In genomic region chr5:141430332-141431113, GRCh38 we compare ENCODE assay signal across 8 cellular contexts. TPM values are rescaled to one million over a fixed set of nuclear protein-coding genes. Genes with fewer than 3 reads are reported as not detected.
A peak's percentile ranks its signal among the peaks of the same experiment; 100 is the strongest.
DNase-seq lines count a peak whose midpoint lies in the region; FAIRE-seq and TF ChIP-seq lines count a peak whose summit lies in the region.

PCDHGA12 (plus strand) TSS chr5:141430507; CDS start chr5:141430760, 253 bp downstream.

- peaks cover 2% of the 10 kb centered on the region for H3K9me3 ChIP-seq in osteoblast (ENCODE audit: low read depth, low read length)

- peaks cover 44% of the 10 kb centered on the region for H3K36me3 Mint-ChIP-seq in type B pancreatic cell

- peaks cover 16% of the 10 kb centered on the region for H3K9me3 Mint-ChIP-seq in type B pancreatic cell

- peak within 1 kb of the TSS; percentile 59 for H2AFZ ChIP-seq in osteoblast (ENCODE audit: low read length)

- peaks cover 3% of the 10 kb centered on the region for H3K36me3 ChIP-seq in osteoblast (ENCODE audit: insufficient read depth, low read length)

- peak within 1 kb of the TSS; percentile 26 for H3K4me3 ChIP-seq in HFF-Myc (replicated peaks; ENCODE audit: low read depth, low read length)
- H3K4me3 ChIP-seq in osteoblast (ENCODE audit: insufficient read depth, low read length): peak within 1 kb of the TSS; percentile 65

- no peak within 1 kb of the TSS for H3K4me3 Mint-ChIP-seq in type B pancreatic cell

- peak; percentile 61 for TF ChIP-seq CTCF in GM13977 (IDR thresholded peaks at IDR 0.05; ENCODE audit: extremely low read depth, insufficient read depth, missing control alignments)
- peak; percentile 49 for TF ChIP-seq CTCF in HFF-Myc (IDR thresholded peaks at IDR 0.05; ENCODE audit: low read depth, low read length, missing control alignments)
- TF ChIP-seq CTCF in osteoblast (IDR thresholded peaks at IDR 0.05; ENCODE audit: extremely low read depth, low read depth, low read length): peak; percentile 94
- TF ChIP-seq CTCF in type B pancreatic cell (conservative IDR thresholded peaks at IDR 0.05): no peak

- H3K27ac ChIP-seq in osteoblast (ENCODE audit: low read depth, low read length): peak within 1 kb of the TSS; percentile 46

- H3K27ac Mint-ChIP-seq in type B pancreatic cell: no peak within 1 kb of the TSS

- in situ Hi-C loops in GM13977 (cut with MboI; ENCODE audit: low pct_unique_long_range_greater_than_20kb, low sequenced_read_pairs, unreplicated experiment): no loop called here

- H3K4me1 ChIP-seq in osteoblast (ENCODE audit: insufficient read depth, low read length): peaks cover 4% of the 10 kb centered on the region

- DNase-seq in GM13977 (ENCODE audit: low spot score) (peak; percentile 85), HFF-Myc (ENCODE audit: extremely low read depth, low read depth) (peak; percentile 65), RCC 7860 (ENCODE audit: low spot score) (peak; percentile 35), fibroblast of gingiva (ENCODE audit: low read depth) (peak; percentile 87), osteoblast (ENCODE audit: insufficient read length, low spot score, missing footprints) (peak; percentile 98), NCI-H748 treated with DMSO at 0.1 percent for 48 hours (lab: John Stamatoyannopoulos, UW) (no peak), NCI-H1694 treated with DMSO at 0.1 percent for 48 hours (lab: John Stamatoyannopoulos, UW) (no peak), type B pancreatic cell (ENCODE audit: extremely low spot score, unreplicated experiment) (no peak)

- H3K27me3 ChIP-seq in osteoblast (ENCODE audit: insufficient read depth, low read length): no peaks in the 10 kb centered on the region

- H3K4me1 Mint-ChIP-seq in type B pancreatic cell (ENCODE audit: unreplicated experiment): no peaks in the 10 kb centered on the region

- H3K27me3 Mint-ChIP-seq in type B pancreatic cell: no peaks in the 10 kb centered on the region

- no peaks in the 10 kb centered on the region for H4K20me1 ChIP-seq in osteoblast (ENCODE audit: insufficient read depth, low read length)

- H3K79me2 ChIP-seq in osteoblast (ENCODE audit: insufficient read depth, low read length): peaks cover 38% of the 10 kb centered on the region

- peak within 1 kb of the TSS; percentile 75 for H3K4me2 ChIP-seq in osteoblast (ENCODE audit: insufficient read depth, low read length)

- FAIRE-seq in RCC 7860 (lab: Jason Lieb, UNC): no peak

RNA-seq across cellular contexts. Expression of gene PCDHGA12, which starts in this region (rescaled TPM):
- total RNA-seq in osteoblast (20.6 and 33.6 TPM in 2 replicates), type B pancreatic cell (ENCODE audit: low replicate concordance) (1.2 and 1.7 TPM in 2 replicates)

Comparison
In these comparisons a context has a peak if more than half of its experiments do, and no peak if none do; other contexts are left out.
1. DNase-seq: peak in GM13977 (single experiment), HFF-Myc (single experiment), RCC 7860 (single experiment), fibroblast of gingiva (single experiment) and osteoblast (single experiment); none in NCI-H748 treated with DMSO at 0.1 percent for 48 hours (single experiment), NCI-H1694 treated with DMSO at 0.1 percent for 48 hours (single experiment) and type B pancreatic cell (single experiment).